8 cellular contexts compared by ENCODE assay signal in genomic region chr12:107760207-107760816, GRCh38. TPM values are rescaled to one million over a fixed set of nuclear protein-coding genes. Genes with fewer than 3 reads are reported as not detected.
DNase-seq lines count a peak whose midpoint lies in the region; ATAC-seq, FAIRE-seq and TF ChIP-seq lines count a peak whose summit lies in the region.

No MANE protein-coding gene starts in this region.

- WGBS in tibial nerve, 2 donors: 1 to 4% methylated on average over 21 to 25 of the region's 30 CpGs

- H3K27me3 ChIP-seq in Loucy (ENCODE audit: insufficient read depth, low read length, poor library complexity, severe bottlenecking) (no peaks in the 10 kb centered on the region), tibial nerve (no peaks in the 10 kb centered on the region)
- no peaks in the 10 kb centered on the region for H3K27me3 ChIP-seq in naive thymus-derived CD4-positive, alpha-beta T cell (ENCODE audit: control insufficient read depth in 2 of 2, insufficient read depth in 2 of 2, low read length in 2 of 2)

- peaks cover 0 to 13% (median 6%) of the 10 kb centered on the region in 5 donors for H3K36me3 Mint-ChIP-seq in naive thymus-derived CD4-positive, alpha-beta T cell

- H3K27ac Mint-ChIP-seq in naive thymus-derived CD4-positive, alpha-beta T cell: peak overlapping the region; percentile 81 to 92 (median 88)

- peaks cover 0 to 4% (median 0%) of the 10 kb centered on the region in 11 donors for H3K9me3 Mint-ChIP-seq in naive thymus-derived CD4-positive, alpha-beta T cell

- H3K36me3 ChIP-seq in Loucy (ENCODE audit: insufficient read depth, low read length) (peaks cover 15% of the 10 kb centered on the region; the same call in 1 of the 2 replicates), tibial nerve (peaks cover 0 to 18% (median 4%) of the 10 kb centered on the region in 3 donors)
- peaks cover 0 to 16% (median 5%) of the 10 kb centered on the region in 3 experiments for H3K36me3 ChIP-seq in naive thymus-derived CD4-positive, alpha-beta T cell (ENCODE audit: control insufficient read depth in 2 of 3, insufficient read depth in 3 of 3, low read length in 3 of 3)

- H3K9me3 ChIP-seq in Loucy (ENCODE audit: insufficient read depth, low read depth, low read length): no peaks in the 10 kb centered on the region
- H3K9me3 ChIP-seq in naive thymus-derived CD4-positive, alpha-beta T cell (ENCODE audit: control insufficient read depth in 2 of 3, low read length in 3 of 3): no peaks in the 10 kb centered on the region
- H3K9me3 ChIP-seq in tibial nerve: no peaks in the 10 kb centered on the region

- H3K9ac ChIP-seq in Loucy (ENCODE audit: low read depth, low read length, poor library complexity, severe bottlenecking): peak overlapping the region; percentile 89

- H3K4me1 ChIP-seq in Loucy (ENCODE audit: insufficient read depth, low read length, poor library complexity, severe bottlenecking) (peaks cover 35% of the 10 kb centered on the region), tibial nerve (peaks cover 3 to 32% (median 20%) of the 10 kb centered on the region in 4 donors)
- peaks cover 21% of the 10 kb centered on the region in 2 donors for H3K4me1 ChIP-seq in naive thymus-derived CD4-positive, alpha-beta T cell (ENCODE audit: control insufficient read depth in 2 of 2, insufficient read depth in 2 of 2, low read length in 2 of 2)

- H3K4me3 ChIP-seq in Loucy (ENCODE audit: low read length, poor library complexity, severe bottlenecking) (peak overlapping the region; percentile 91), tibial nerve (peak overlapping the region; percentile 67 to 90 (median 75))
- H3K4me3 ChIP-seq in naive thymus-derived CD4-positive, alpha-beta T cell (ENCODE audit: low read length): peak overlapping the region; percentile 73

- POLR2A ChIA-PET in GM10248 (lab: Yijun Ruan, JAX): no interaction called here
- POLR2A ChIA-PET in naive thymus-derived CD4-positive, alpha-beta T cell (lab: Charles Lee): interaction anchor here (0.7 to 1.8 kb wide), 4 partner anchors 10 to 75 kb away, joined by 3 to 7 read pairs (median 3); partner anchors contain the start of gene PWP1

- H3K4me2 ChIP-seq in Loucy (ENCODE audit: low read depth, low read length, poor library complexity, severe bottlenecking): peak overlapping the region; percentile 97

- H3K27ac ChIP-seq in epithelial cell of prostate (peak overlapping the region; percentile 85), tibial nerve (peak overlapping the region in 3 of 4 donors; percentile 77 to 86 (median 81))
- peak overlapping the region; percentile 78 for H3K27ac ChIP-seq in naive thymus-derived CD4-positive, alpha-beta T cell (ENCODE audit: low read depth, low read length)

- peak; percentile 34 for DNase-seq in GM10248 (ENCODE audit: extremely low spot score)
- no peak for DNase-seq in H54 (ENCODE audit: insufficient read length, low spot score)
- peak; percentile 19 for DNase-seq in activated CD4-positive, alpha-beta T cell treated with anti-CD3 and anti-CD28 coated beads, Interleukin-2, amount 50 U/mL, for 1 hour
- DNase-seq in epithelial cell of prostate (ENCODE audit: low read depth, low spot score): no peak
- DNase-seq in naive thymus-derived CD4-positive, alpha-beta T cell: peak in 8 of 9 donors; percentile 16 to 46 (median 32)
- DNase-seq in tibial nerve (ENCODE audit: low spot score in 2 of 2): peak in 1 of 2 donors; percentile 11
- DNase-seq in inferior parietal cortex (ENCODE audit: extremely low spot score): no peak

- CTCF ChIA-PET in GM10248 (lab: Yijun Ruan, JAX): interaction anchor here (1.5 kb wide), 1 partner anchor 124 kb away, joined by 4 read pairs; no protein-coding TSS in a partner anchor
- CTCF ChIA-PET in naive thymus-derived CD4-positive, alpha-beta T cell (lab: Charles Lee): no interaction called here

- ATAC-seq in naive thymus-derived CD4-positive, alpha-beta T cell: no peak

- H2AFZ ChIP-seq in Loucy (ENCODE audit: low read length): no peak overlapping the region

- TF ChIP-seq CTCF in GM10248 (IDR thresholded peaks at IDR 0.05; ENCODE audit: control extremely low read depth, extremely low read depth, low read depth, missing control alignments): no peak
- TF ChIP-seq CTCF in Loucy (conservative IDR thresholded peaks at IDR 0.05; ENCODE audit: low read length): no peak
- TF ChIP-seq CTCF in tibial nerve (IDR thresholded peaks at IDR 0.05): no peak

- peak overlapping the region; percentile 85 to 94 (median 90) for H3K4me3 Mint-ChIP-seq in naive thymus-derived CD4-positive, alpha-beta T cell

- peaks cover 0 to 5% (median 0%) of the 10 kb centered on the region in 5 donors for H3K27me3 Mint-ChIP-seq in naive thymus-derived CD4-positive, alpha-beta T cell

- FAIRE-seq in H54 (lab: Jason Lieb, UNC): peak; percentile 45

- H3K9me2 ChIP-seq in Loucy (replicated peaks; ENCODE audit: low read depth, low read length): no peaks in the 10 kb centered on the region

- peaks cover 46% of the 10 kb centered on the region for H3K79me2 ChIP-seq in Loucy (ENCODE audit: insufficient read depth, low read length)

- TF ChIP-seq POLR2A in H54 (IDR thresholded peaks at IDR 0.05; ENCODE audit: low read depth, low read length) (no peak), tibial nerve (IDR thresholded peaks at IDR 0.05) (no peak)

- intact Hi-C loops in naive thymus-derived CD4-positive, alpha-beta T cell (cut with micrococcal nuclease): loop anchor here (2.0 to 10.0 kb wide), 20 partner anchors 127 to 1812 kb away; partner anchors contain the start of genes TCP11L2 (in 2 of the 2), CORO1C (in 1 of the 2), CRY1 (in 1 of the 2) and KCTD10 (in 1 of the 2)

- no peaks in the 10 kb centered on the region for H3F3A ChIP-seq in Loucy (ENCODE audit: low read depth)

- TF ChIP-seq EP300 in tibial nerve (IDR thresholded peaks at IDR 0.05): no peak

- peaks cover 38% of the 10 kb centered on the region for H4K20me1 ChIP-seq in Loucy (ENCODE audit: insufficient read depth, low read length, poor library complexity, severe bottlenecking)

- H3K4me1 Mint-ChIP-seq in naive thymus-derived CD4-positive, alpha-beta T cell: peaks cover 19 to 52% (median 35%) of the 10 kb centered on the region in 7 donors

RNA-seq across cellular contexts. Expression of gene PRDM4, which starts 0.6 kb away (rescaled TPM):
- 10 to 100 TPM; 32.4 to 41.3 (median 36.4) TPM for total RNA-seq in naive thymus-derived CD4-positive, alpha-beta T cell
- 10 to 100 TPM; 16.5 to 28.5 TPM for polyA plus RNA-seq in naive thymus-derived CD4-positive, alpha-beta T cell
- total RNA-seq in tibial nerve: 10 to 100 TPM; 25.6 to 36.9 (median 34.7) TPM

RNA-seq across cellular contexts. Expression of gene ASCL4, which starts 14.2 kb away (rescaled TPM):
- total RNA-seq in naive thymus-derived CD4-positive, alpha-beta T cell: not detected
- polyA plus RNA-seq in naive thymus-derived CD4-positive, alpha-beta T cell: not detected
- total RNA-seq in tibial nerve: under 1 TPM in 2 of 4 donors, not detected in 2; 0.22 to 0.39 TPM

Comparison
In these comparisons a context has a peak if more than half of its experiments do, and no peak if none do; other contexts are left out.
1. DNase-seq: peak in GM10248 (single experiment), activated CD4-positive, alpha-beta T cell treated with anti-CD3 and anti-CD28 coated beads, Interleukin-2, amount 50 U/mL, for 1 hour (single experiment) and naive thymus-derived CD4-positive, alpha-beta T cell (8 of 9); none in H54 (single experiment), epithelial cell of prostate (single experiment) and inferior parietal cortex (single experiment).
2. Peak in every context shown above with its lines, with median percentiles within 50 percentile points of each other: H3K4me3 ChIP-seq and H3K27ac ChIP-seq.